ENCODE assay signal across 1 cellular context in the genomic region with DNA sequence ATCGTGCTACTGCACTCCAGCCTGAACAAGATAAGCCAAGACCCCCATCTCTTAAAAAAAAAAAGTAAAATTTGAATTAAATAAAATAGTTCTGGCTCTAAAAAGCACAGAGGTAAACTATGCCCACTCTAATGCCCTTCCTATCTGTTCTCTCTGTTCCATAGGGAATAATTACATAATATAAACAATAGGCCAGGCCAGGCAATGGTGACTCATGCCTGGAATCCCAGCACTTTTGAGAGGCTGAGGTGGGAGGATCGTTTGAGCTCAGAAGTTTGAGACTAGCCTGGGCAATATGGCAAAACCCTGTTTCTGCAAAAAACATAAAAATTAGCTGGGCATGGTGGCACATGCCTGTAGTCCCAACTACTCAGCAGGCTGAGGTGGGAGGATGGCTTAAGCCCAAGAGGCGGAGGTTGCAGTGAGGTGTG.
TF ChIP-seq lines count a peak whose summit lies in the region.

No MANE protein-coding gene starts in this region.

TF ChIP-seq in HEK293, 187 proteins besides CTCF, POLR2A, EP300 and RAD21 (continued from another document and continues in another):
- TF ChIP-seq ZBTB26 (tag by site-specific recombination; optimal IDR thresholded peaks at IDR 0.05) (no peak), ZNF621 (tag by site-specific recombination; IDR thresholded peaks at IDR 0.05) (no peak), ZNF580 (tag by site-specific recombination; IDR thresholded peaks at IDR 0.05) (no peak), ZSCAN23 (tag by site-specific recombination; IDR thresholded peaks at IDR 0.05) (no peak), HOXD13 (CRISPR knock-in tag; IDR thresholded peaks at IDR 0.05; ENCODE audit: borderline replicate concordance) (no peak), ZSCAN30 (tag by site-specific recombination; IDR thresholded peaks at IDR 0.05) (no peak), KLF8 (tag by site-specific recombination; IDR thresholded peaks at IDR 0.05) (peak; percentile 50; the same call in 1 of the 2 replicates), ZFHX2 (tag by site-specific recombination; conservative IDR thresholded peaks at IDR 0.05) (peak; percentile 67), OSR2 (tag by site-specific recombination; IDR thresholded peaks at IDR 0.05) (no peak), PATZ1 (tag by site-specific recombination; IDR thresholded peaks at IDR 0.05) (no peak), REPIN1 (tag by site-specific recombination; IDR thresholded peaks at IDR 0.05; ENCODE audit: low read depth) (no peak), YY2 (tag by site-specific recombination; IDR thresholded peaks at IDR 0.05) (no peak), MZF1 (tag by site-specific recombination; IDR thresholded peaks at IDR 0.05; ENCODE audit: borderline replicate concordance) (peak; percentile 67; the same call in 1 of the 2 replicates), ZBTB6 (tag by site-specific recombination; IDR thresholded peaks at IDR 0.05) (no peak), ZNF692 (tag by site-specific recombination; IDR thresholded peaks at IDR 0.05) (no peak; the same call in 1 of the 2 replicates), ZNF114 (tag by site-specific recombination; IDR thresholded peaks at IDR 0.05) (no peak), ZBTB21 (tag by site-specific recombination; IDR thresholded peaks at IDR 0.05) (no peak), ZNF366 (tag by site-specific recombination; conservative IDR thresholded peaks at IDR 0.05) (no peak), ZNF16 (tag by site-specific recombination; IDR thresholded peaks at IDR 0.05; ENCODE audit: low read depth) (no peak), SALL2 (tag by site-specific recombination; IDR thresholded peaks at IDR 0.05; ENCODE audit: borderline replicate concordance) (no peak), ZNF623 (tag by site-specific recombination; IDR thresholded peaks at IDR 0.05) (no peak), ZNF707 (tag by site-specific recombination; IDR thresholded peaks at IDR 0.05) (no peak), KLF9 (tag by site-specific recombination; IDR thresholded peaks at IDR 0.05; ENCODE audit: low read depth) (peak; percentile 28; the same call in 1 of the 2 replicates), HIC1 (tag by site-specific recombination; IDR thresholded peaks at IDR 0.05) (peak; percentile 89), ZNF10 (tag by site-specific recombination; IDR thresholded peaks at IDR 0.05) (no peak), KLF1 (tag by site-specific recombination; IDR thresholded peaks at IDR 0.05) (no peak), ZNF121 (tag by site-specific recombination; IDR thresholded peaks at IDR 0.05) (no peak), TSHZ1 (tag by site-specific recombination; IDR thresholded peaks at IDR 0.05; ENCODE audit: borderline replicate concordance) (peak; percentile 29; the same call in 1 of the 2 replicates), ZBTB7A (tag by site-specific recombination; IDR thresholded peaks at IDR 0.05; ENCODE audit: low read depth) (no peak), ZNF133 (tag by site-specific recombination; IDR thresholded peaks at IDR 0.05) (no peak), ATF2 (tag by site-specific recombination; IDR thresholded peaks at IDR 0.05; ENCODE audit: low read depth) (0 out of 2 replicates have a peak, but pooled peaks have one; percentile 54), ZNF473 (tag by site-specific recombination; IDR thresholded peaks at IDR 0.05) (no peak), ZFP3 (tag by site-specific recombination; IDR thresholded peaks at IDR 0.05; ENCODE audit: low read depth) (no peak), PRDM10 (tag by site-specific recombination; IDR thresholded peaks at IDR 0.05) (peak; percentile 69), ZXDB (tag by site-specific recombination; IDR thresholded peaks at IDR 0.05) (peak; percentile 76; the same call in 1 of the 2 replicates)
